In genomic region chr21:36966066-36966845, GRCh38 we compare ENCODE assay signal across 8 cellular contexts. TPM values are rescaled to one million over a fixed set of nuclear protein-coding genes. Genes with fewer than 3 reads are reported as not detected.
DNase-seq lines count a peak whose midpoint lies in the region; ATAC-seq and TF ChIP-seq lines count a peak whose summit lies in the region.

TSS of gene HLCS (minus strand) at chr21:36966669. CDS start at chr21:36966638, 31 bp downstream.

- H3K9me3 Mint-ChIP-seq in activated T-helper 2 cell treated with anti-CD3 and anti-CD28 coated beads, Interferon-gamma antibody, Interleukin-2, Interleukin-4, amounts not matched to agents 10 μg/mL and 5 μg/mL and 100 μg/mL, durations not matched to agents 14 hours and 24 hours and 36 hours = no peaks in the 10 kb centered on the region

- no peaks in the 10 kb centered on the region for H3K4me1 ChIP-seq in testis

- H3K36me3 ChIP-seq in testis (ENCODE audit: low read depth, missing control alignments) = no peaks in the 10 kb centered on the region

- peak; percentile 38 for DNase-seq in DMS53 treated with DMSO at 0.1 percent for 48 hours (lab: John Stamatoyannopoulos, UW; ENCODE audit: unreplicated experiment)
- peak; percentile 30 for DNase-seq in HuH-7.5 (ENCODE audit: low spot score)
- DNase-seq in RPMI7951 (ENCODE audit: low read depth) = peak; percentile 70
- peak; percentile 66 for DNase-seq in activated T-helper 2 cell treated with anti-CD3 and anti-CD28 coated beads, Interferon-gamma antibody, Interleukin-2, Interleukin-4, amounts not matched to agents 10 μg/mL and 5 μg/mL and 100 μg/mL, durations not matched to agents 14 hours and 24 hours and 36 hours (ENCODE audit: low spot score)
- DNase-seq in fibroblast of villous mesenchyme (ENCODE audit: low read depth) = peak; percentile 48
- DNase-seq in occipital lobe (lab: John Stamatoyannopoulos, UW) = peak; percentile 28
- peak; percentile 58 for DNase-seq in testis

- intact Hi-C loops in activated T-helper 2 cell treated with anti-CD3 and anti-CD28 coated beads, Interferon-gamma antibody, Interleukin-2, Interleukin-4, amounts not matched to agents 10 μg/mL and 5 μg/mL and 100 μg/mL, durations not matched to agents 14 hours and 24 hours and 36 hours (cut with micrococcal nuclease) = loop anchor here (1.0 to 10.0 kb wide), 4 partner anchors 41 to 599 kb away; partner anchors contain the start of gene RIPPLY3
- intact Hi-C loops in testis (cut with DNase I; ENCODE audit: low total_unique reads) = no loop called here

- H3K27ac Mint-ChIP-seq in activated T-helper 2 cell treated with anti-CD3 and anti-CD28 coated beads, Interferon-gamma antibody, Interleukin-2, Interleukin-4, amounts not matched to agents 10 μg/mL and 5 μg/mL and 100 μg/mL, durations not matched to agents 14 hours and 24 hours and 36 hours = peak within 1 kb of the TSS; percentile 80

- H3K4me3 ChIP-seq in fibroblast of villous mesenchyme (ENCODE audit: low read depth, low read length) = peak within 1 kb of the TSS; percentile 75
- peak within 1 kb of the TSS; percentile 77 to 78 for H3K4me3 ChIP-seq in testis

- H3K27me3 Mint-ChIP-seq in activated T-helper 2 cell treated with anti-CD3 and anti-CD28 coated beads, Interferon-gamma antibody, Interleukin-2, Interleukin-4, amounts not matched to agents 10 μg/mL and 5 μg/mL and 100 μg/mL, durations not matched to agents 14 hours and 24 hours and 36 hours (ENCODE audit: low read depth) = no peaks in the 10 kb centered on the region

- no peaks in the 10 kb centered on the region for H3K27me3 ChIP-seq in testis

- WGBS in testis, 2 donors = 1 to 3% methylated on average over 7 to 36 of the region's 105 CpGs

- peaks cover 7% of the 10 kb centered on the region for H3K36me3 Mint-ChIP-seq in activated T-helper 2 cell treated with anti-CD3 and anti-CD28 coated beads, Interferon-gamma antibody, Interleukin-2, Interleukin-4, amounts not matched to agents 10 μg/mL and 5 μg/mL and 100 μg/mL, durations not matched to agents 14 hours and 24 hours and 36 hours (ENCODE audit: low read depth)

- peak; percentile 62 for ATAC-seq in GM21447 (IDR thresholded peaks at IDR 0.05; ENCODE audit: unreplicated experiment)

- TF ChIP-seq POLR2A in testis (IDR thresholded peaks at IDR 0.05) = no peak

- H3K9me3 ChIP-seq in testis = no peaks in the 10 kb centered on the region

- peak within 1 kb of the TSS; percentile 84 for H3K4me3 Mint-ChIP-seq in activated T-helper 2 cell treated with anti-CD3 and anti-CD28 coated beads, Interferon-gamma antibody, Interleukin-2, Interleukin-4, amounts not matched to agents 10 μg/mL and 5 μg/mL and 100 μg/mL, durations not matched to agents 14 hours and 24 hours and 36 hours (ENCODE audit: low read depth)

- TF ChIP-seq CTCF in fibroblast of villous mesenchyme (IDR thresholded peaks at IDR 0.05; ENCODE audit: insufficient read depth, low read depth, low read length) (no peak), testis (IDR thresholded peaks at IDR 0.05) (no peak)

- peaks cover 20% of the 10 kb centered on the region for H3K4me1 Mint-ChIP-seq in activated T-helper 2 cell treated with anti-CD3 and anti-CD28 coated beads, Interferon-gamma antibody, Interleukin-2, Interleukin-4, amounts not matched to agents 10 μg/mL and 5 μg/mL and 100 μg/mL, durations not matched to agents 14 hours and 24 hours and 36 hours (ENCODE audit: low read depth)

- peak within 1 kb of the TSS; percentile 50 to 76 for H3K27ac ChIP-seq in testis

RNA-seq across cellular contexts. Expression of gene HLCS, which starts in this region (rescaled TPM):
- 11.9 and 16.9 TPM in 2 replicates for total RNA-seq in RPMI7951 (2014; rRNA removed; shearing (Covaris generic))
- total RNA-seq in activated T-helper 2 cell treated with anti-CD3 and anti-CD28 coated beads, Interferon-gamma antibody, Interleukin-2, Interleukin-4, amounts not matched to agents 10 μg/mL and 5 μg/mL and 100 μg/mL, durations not matched to agents 14 hours and 24 hours and 36 hours = 17.2 and 18.7 TPM in 2 replicates
- total RNA-seq in fibroblast of villous mesenchyme (38.0 and 44.0 TPM in 2 replicates), occipital lobe (28.1 TPM), testis (10 to 100 TPM; 30.1 to 38.1 TPM)
- polyA plus RNA-seq in testis (ENCODE audit: insufficient read depth, low read depth, low replicate concordance) = 19.5 TPM

Comparison
In these comparisons a context has a peak if more than half of its experiments do, and no peak if none do; other contexts are left out.
1. Peak in every context shown above with its lines: DNase-seq, ATAC-seq, H3K4me3 ChIP-seq and H3K27ac ChIP-seq.